Comparison of ENCODE assay signal across 10 cellular contexts in genomic region chr1:28173151-28173979, GRCh38. TPM values are rescaled to one million over a fixed set of nuclear protein-coding genes. Genes with fewer than 3 reads are reported as not detected.
DNase-seq lines count a peak whose midpoint lies in the region; ATAC-seq and TF ChIP-seq lines count a peak whose summit lies in the region.
"Had no signal": no experiment of that assay in that cellular context is flagged by ENCODE, and none has a peak within 500 bp of the region (broad histone marks: within the 10 kb centered on the region; RNA-seq: fewer than 3 reads in every experiment).

No MANE protein-coding gene starts in this region.

- no peaks in the 10 kb centered on the region for H3K36me3 ChIP-seq in subcutaneous abdominal adipose tissue (ENCODE audit: control insufficient read depth in 5 of 5, insufficient read depth in 5 of 5, low read length in 5 of 5)
- H3K36me3 ChIP-seq: prostate gland had no signal

- H3K4me3 Mint-ChIP-seq in activated B cell treated with CpG ODN at 0.5 μM for 24 hours, result peak overlapping the region; percentile 52

- intact Hi-C loops in activated B cell treated with CpG ODN at 0.5 μM for 24 hours (cut with micrococcal nuclease), result no loop called here

- H3K4me1 ChIP-seq in subcutaneous abdominal adipose tissue (ENCODE audit: control insufficient read depth in 5 of 5, insufficient read depth in 5 of 5, low read length in 5 of 5), result peaks cover 6 to 37% (median 20%) of the 10 kb centered on the region in 5 donors
- H3K4me1 ChIP-seq: prostate gland had no signal

- H3K36me3 Mint-ChIP-seq in activated B cell treated with CpG ODN at 0.5 μM for 24 hours (ENCODE audit: low read depth), result no peaks in the 10 kb centered on the region

- DNase-seq in SHP77 (lab: John Stamatoyannopoulos, UW) (peak; percentile 14 to 53), SHP77 treated with DMSO at 0.1 percent for 48 hours (lab: John Stamatoyannopoulos, UW) (no peak), activated B cell treated with CpG ODN at 0.5 μM for 24 hours (no peak), kidney tubule cell (ENCODE audit: low spot score) (peak; percentile 49), GM03348 (ENCODE audit: low spot score) (no peak)
- no peak for DNase-seq in stimulated activated CD4-positive, alpha-beta T cell treated with anti-CD3 and anti-CD28 coated beads, Interleukin-2, amount 100 ng/mL, for 24 hours
- DNase-seq in activated effector memory CD4-positive, alpha-beta T cell treated with Interleukin-2 at 50 U/mL for 16 hours, result no peak
- DNase-seq: ACHN had no signal

- TF ChIP-seq CTCF in activated B cell treated with CpG ODN at 0.5 μM for 24 hours (IDR thresholded peaks at IDR 0.05), result no peak

- H3K9me3 Mint-ChIP-seq in activated B cell treated with CpG ODN at 0.5 μM for 24 hours, result no peaks in the 10 kb centered on the region

- peak overlapping the region; percentile 30 for H3K27ac ChIP-seq in subcutaneous abdominal adipose tissue (ENCODE audit: low read depth, low read length)

- CTCF ChIA-PET in activated B cell treated with CpG ODN at 0.5 μM for 24 hours (lab: Charles Lee), result interaction anchor here (0.6 to 1.4 kb wide), 4 partner anchors 25 to 87 kb away, joined by 3 to 9 read pairs (median 3); no protein-coding TSS in a partner anchor

- no peaks in the 10 kb centered on the region for H3K9me3 ChIP-seq in subcutaneous abdominal adipose tissue (ENCODE audit: control insufficient read depth in 5 of 5, low read length in 5 of 5)
- H3K9me3 ChIP-seq: prostate gland had no signal

- POLR2A ChIA-PET in activated B cell treated with CpG ODN at 0.5 μM for 24 hours (lab: Charles Lee), result interaction anchor here (0.6 to 2.8 kb wide), 17 partner anchors 8 to 1344 kb away, joined by 3 to 30 read pairs (median 5); partner anchors contain the start of genes EYA3 and MED18

- peak overlapping the region; percentile 87 for H3K27ac Mint-ChIP-seq in activated B cell treated with CpG ODN at 0.5 μM for 24 hours

- H3K9ac ChIP-seq in subcutaneous abdominal adipose tissue (ENCODE audit: low read length in 5 of 5), result peak overlapping the region in 1 of 5 donors; percentile 6

- H3K27me3 Mint-ChIP-seq in activated B cell treated with CpG ODN at 0.5 μM for 24 hours, result no peaks in the 10 kb centered on the region

- peaks cover 0 to 9% (median 6%) of the 10 kb centered on the region in 5 donors for H3K27me3 ChIP-seq in subcutaneous abdominal adipose tissue (ENCODE audit: control insufficient read depth in 5 of 5, insufficient read depth in 4 of 5, low read length in 5 of 5)

- H3K4me3 ChIP-seq in subcutaneous abdominal adipose tissue (ENCODE audit: low read depth in 1 of 5, low read length in 5 of 5), result peak overlapping the region in 1 of 5 donors; percentile 57
- H3K4me3 ChIP-seq: prostate gland had no signal

- H3K4me1 Mint-ChIP-seq in activated B cell treated with CpG ODN at 0.5 μM for 24 hours, result peaks cover 91% of the 10 kb centered on the region

- peak; percentile 14 for ATAC-seq in activated B cell treated with CpG ODN at 0.5 μM for 24 hours (ENCODE audit: low read depth)

RNA-seq across cellular contexts. Expression of gene PTAFR, which starts 3.1 kb away (rescaled TPM):
- total RNA-seq in activated B cell treated with CpG ODN at 0.5 μM for 24 hours, result 2.2 and 3.6 TPM in 2 replicates

RNA-seq across cellular contexts. Expression of gene DNAJC8, which starts 59.5 kb away (rescaled TPM):
- total RNA-seq in activated B cell treated with CpG ODN at 0.5 μM for 24 hours, result 103 and 104 TPM in 2 replicates

Comparison
In these comparisons a context has a peak if more than half of its experiments do, and no peak if none do; other contexts are left out.
1. DNase-seq: peak in SHP77 (2 of 2) and kidney tubule cell (single experiment); none in SHP77 treated with DMSO at 0.1 percent for 48 hours (single experiment), activated B cell treated with CpG ODN at 0.5 μM for 24 hours (single experiment), stimulated activated CD4-positive, alpha-beta T cell treated with anti-CD3 and anti-CD28 coated beads, Interleukin-2, amount 100 ng/mL, for 24 hours (0 of 2), activated effector memory CD4-positive, alpha-beta T cell treated with Interleukin-2 at 50 U/mL for 16 hours (single experiment) and GM03348 (single experiment).